Comparison of ENCODE assay signal across 2 cellular contexts in the genomic region with DNA sequence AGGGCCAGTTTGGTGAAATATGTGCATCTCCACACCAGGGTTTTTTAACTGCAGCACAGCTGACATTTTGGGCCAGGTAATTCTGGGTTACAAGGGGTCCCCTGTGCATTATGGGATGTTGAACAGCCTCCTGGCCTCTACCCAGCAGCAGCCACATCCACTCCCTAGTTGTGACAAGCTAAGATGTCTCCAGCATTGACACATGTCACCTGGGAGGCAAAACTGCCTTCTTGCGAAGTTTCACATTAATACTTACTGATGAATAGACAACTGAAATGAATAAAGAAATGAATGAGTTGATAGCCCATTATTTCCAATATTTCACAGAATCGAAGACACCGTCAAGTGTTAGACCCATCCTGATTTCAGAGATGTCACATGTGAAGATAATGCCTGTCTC.
A peak's percentile ranks its signal among the peaks of the same experiment; 100 is the strongest.
TF ChIP-seq lines count a peak whose summit lies in the region.

No MANE protein-coding gene starts in this region.

TF ChIP-seq in K562, 482 proteins besides CTCF, POLR2A, EP300 and RAD21 (continues in another document):
- TF ChIP-seq TEAD1 (CRISPR knock-in tag; IDR thresholded peaks at IDR 0.05) (no peak), OTX1 (CRISPR knock-in tag; IDR thresholded peaks at IDR 0.05) (no peak), SRSF3 (IDR thresholded peaks at IDR 0.05; ENCODE audit: insufficient read depth, low read length) (no peak), WHSC1 (IDR thresholded peaks at IDR 0.05; ENCODE audit: low read length) (no peak), ZFP30 (CRISPR knock-in tag; IDR thresholded peaks at IDR 0.05; ENCODE audit: borderline replicate concordance) (no peak), ZBTB1 (CRISPR knock-in tag; IDR thresholded peaks at IDR 0.05; ENCODE audit: borderline replicate concordance, low read depth) (no peak), ZC3H8 (IDR thresholded peaks at IDR 0.05) (no peak), SNRNP70 (optimal IDR thresholded peaks at IDR 0.05; ENCODE audit: low read depth, low read length) (no peak), HNRNPUL1 (IDR thresholded peaks at IDR 0.05; ENCODE audit: low read length) (no peak), KLF16 (IDR thresholded peaks at IDR 0.05) (no peak), ZNF431 (CRISPR knock-in tag; IDR thresholded peaks at IDR 0.05) (no peak), ZSCAN32 (CRISPR knock-in tag; IDR thresholded peaks at IDR 0.05) (no peak), NCOA6 (IDR thresholded peaks at IDR 0.05) (no peak)
- TF ChIP-seq, protein P1, sequence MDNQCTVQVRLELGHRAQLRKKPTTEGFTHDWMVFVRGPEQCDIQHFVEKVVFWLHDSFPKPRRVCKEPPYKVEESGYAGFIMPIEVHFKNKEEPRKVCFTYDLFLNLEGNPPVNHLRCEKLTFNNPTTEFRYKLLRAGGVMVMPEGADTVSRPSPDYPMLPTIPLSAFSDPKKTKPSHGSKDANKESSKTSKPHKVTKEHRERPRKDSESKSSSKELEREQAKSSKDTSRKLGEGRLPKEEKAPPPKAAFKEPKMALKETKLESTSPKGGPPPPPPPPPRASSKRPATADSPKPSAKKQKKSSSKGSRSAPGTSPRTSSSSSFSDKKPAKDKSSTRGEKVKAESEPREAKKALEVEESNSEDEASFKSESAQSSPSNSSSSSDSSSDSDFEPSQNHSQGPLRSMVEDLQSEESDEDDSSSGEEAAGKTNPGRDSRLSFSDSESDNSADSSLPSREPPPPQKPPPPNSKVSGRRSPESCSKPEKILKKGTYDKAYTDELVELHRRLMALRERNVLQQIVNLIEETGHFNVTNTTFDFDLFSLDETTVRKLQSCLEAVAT (IDR thresholded peaks at IDR 0.05): no peak
- TF ChIP-seq, protein P2, sequence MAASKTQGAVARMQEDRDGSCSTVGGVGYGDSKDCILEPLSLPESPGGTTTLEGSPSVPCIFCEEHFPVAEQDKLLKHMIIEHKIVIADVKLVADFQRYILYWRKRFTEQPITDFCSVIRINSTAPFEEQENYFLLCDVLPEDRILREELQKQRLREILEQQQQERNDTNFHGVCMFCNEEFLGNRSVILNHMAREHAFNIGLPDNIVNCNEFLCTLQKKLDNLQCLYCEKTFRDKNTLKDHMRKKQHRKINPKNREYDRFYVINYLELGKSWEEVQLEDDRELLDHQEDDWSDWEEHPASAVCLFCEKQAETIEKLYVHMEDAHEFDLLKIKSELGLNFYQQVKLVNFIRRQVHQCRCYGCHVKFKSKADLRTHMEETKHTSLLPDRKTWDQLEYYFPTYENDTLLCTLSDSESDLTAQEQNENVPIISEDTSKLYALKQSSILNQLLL (CRISPR knock-in tag; IDR thresholded peaks at IDR 0.05; ENCODE audit: borderline replicate concordance): no peak

TF ChIP-seq in neural cell, 6 proteins besides CTCF, POLR2A, EP300 and RAD21:
- peak; percentile 62 for TF ChIP-seq POLR2AphosphoS5 (IDR thresholded peaks at IDR 0.05)
- TF ChIP-seq TAF1 (IDR thresholded peaks at IDR 0.05; ENCODE audit: low read depth): no peak
